ENCODE assay signal across 11 cellular contexts in genomic region chr7:137975223-137975622, GRCh38. TPM values are rescaled to one million over a fixed set of nuclear protein-coding genes. Genes with fewer than 3 reads are reported as not detected.
DNase-seq lines count a peak whose midpoint lies in the region; ATAC-seq, FAIRE-seq and TF ChIP-seq lines count a peak whose summit lies in the region.
"Had no signal": no experiment of that assay in that cellular context is flagged by ENCODE, and none has a peak within 500 bp of the region (broad histone marks: within the 10 kb centered on the region; RNA-seq: fewer than 3 reads in every experiment).

No MANE protein-coding gene starts in this region.

- intact Hi-C loops in left colon (cut with DNase I, micrococcal nuclease), result no loop called here

- no peak for TF ChIP-seq CTCF in astrocyte (IDR thresholded peaks at IDR 0.05; ENCODE audit: insufficient read depth, low read depth, low read length)

- FAIRE-seq in astrocyte (lab: Jason Lieb, UNC), result no peak

- H3K4me3 Mint-ChIP-seq in astrocyte (ENCODE audit: unreplicated experiment), result peak overlapping the region; percentile 2

- peak; percentile 65 for DNase-seq in AG08395 (ENCODE audit: low spot score)
- peak; percentile 76 for DNase-seq in astrocyte (ENCODE audit: low read depth)
- DNase-seq in medulla oblongata (ENCODE audit: extremely low spot score), result peak; percentile 81
- DNase-seq in NCI-H526 treated with DMSO at 0.1 percent for 48 hours (lab: John Stamatoyannopoulos, UW), result no peak
- DNase-seq in NCI-H2196 treated with DMSO at 0.1 percent for 48 hours (lab: John Stamatoyannopoulos, UW; ENCODE audit: unreplicated experiment), result no peak
- DNase-seq in left colon, result no peak
- no peak for DNase-seq in central memory CD4-positive, alpha-beta T cell
- DNase-seq: stimulated activated CD4-positive, alpha-beta T cell treated with anti-CD3 and anti-CD28 coated beads, Interleukin-2, amount 100 ng/mL, for 24 hours had no signal

- H3K9ac ChIP-seq in astrocyte (ENCODE audit: low read length), result peak overlapping the region; percentile 9
- H3K9ac ChIP-seq: BLaER1 treated with 17β-estradiol and CSF1 and Interleukin-3, amounts not matched to agents 10 nM and 100 nM had no signal

- H3K79me2 ChIP-seq in astrocyte (ENCODE audit: insufficient read depth, low read length), result peaks cover 93% of the 10 kb centered on the region

- peak overlapping the region; percentile 26 for H3K4me2 ChIP-seq in astrocyte (ENCODE audit: low read length)
- H3K4me2 ChIP-seq: BLaER1 treated with 17β-estradiol and CSF1 and Interleukin-3, amounts not matched to agents 10 nM and 100 nM had no signal

- no peaks in the 10 kb centered on the region for H3K27me3 ChIP-seq in astrocyte (ENCODE audit: insufficient read depth, low read length)
- H3K27me3 ChIP-seq: BLaER1 treated with 17β-estradiol and CSF1 and Interleukin-3, amounts not matched to agents 10 nM and 100 nM; SJSA1 had no signal

- H3K4me1 Mint-ChIP-seq in astrocyte (ENCODE audit: low read depth, unreplicated experiment), result peaks cover 73% of the 10 kb centered on the region

- H3K36me3 ChIP-seq in astrocyte (ENCODE audit: insufficient read depth, low read length), result peaks cover 7% of the 10 kb centered on the region
- H3K36me3 ChIP-seq: SJSA1 had no signal

- H3K27me3 Mint-ChIP-seq in astrocyte (ENCODE audit: low read depth, unreplicated experiment), result no peaks in the 10 kb centered on the region

- H3K36me3 Mint-ChIP-seq in astrocyte (ENCODE audit: low read depth, unreplicated experiment), result peaks cover 16% of the 10 kb centered on the region

- peak overlapping the region; percentile 47 for H3K27ac ChIP-seq in astrocyte (ENCODE audit: low read depth, low read length)
- H3K27ac ChIP-seq: BLaER1 treated with 17β-estradiol and CSF1 and Interleukin-3, amounts not matched to agents 10 nM and 100 nM; SJSA1 had no signal

- H4K20me1 ChIP-seq in astrocyte (ENCODE audit: insufficient read depth, low read length), result peaks cover 35% of the 10 kb centered on the region

- peak overlapping the region; percentile 60 for H3K27ac Mint-ChIP-seq in astrocyte (ENCODE audit: unreplicated experiment)

- H3K4me1 ChIP-seq in astrocyte (ENCODE audit: insufficient read depth, low read length), result peaks cover 48% of the 10 kb centered on the region

- no peak overlapping the region for H3K4me3 ChIP-seq in astrocyte (ENCODE audit: insufficient read depth, low read depth, low read length)
- H3K4me3 ChIP-seq: BLaER1 treated with 17β-estradiol and CSF1 and Interleukin-3, amounts not matched to agents 10 nM and 100 nM; SJSA1 had no signal

- no peaks in the 10 kb centered on the region for H3K9me3 Mint-ChIP-seq in astrocyte (ENCODE audit: unreplicated experiment)

- peak; percentile 84 for ATAC-seq in GM21526 (IDR thresholded peaks at IDR 0.05; ENCODE audit: low FRiP score, unreplicated experiment)
- ATAC-seq in left colon, result no peak

- H3K9me3 ChIP-seq in astrocyte (ENCODE audit: insufficient read depth, low read depth, low read length), result no peaks in the 10 kb centered on the region
- H3K9me3 ChIP-seq: SJSA1 had no signal

- no peak overlapping the region for H2AFZ ChIP-seq in astrocyte (ENCODE audit: low read depth, low read length)

RNA-seq across cellular contexts. Expression of gene CREB3L2, which starts 26.7 kb away (rescaled TPM):
- total RNA-seq in astrocyte, result 116 and 128 TPM in 2 replicates
- total RNA-seq in left colon, result 10 to 100 TPM; 39.2 to 41.5 TPM

Comparison
In these comparisons a context has a peak if more than half of its experiments do, and no peak if none do; other contexts are left out.
1. DNase-seq: peak in AG08395 (single experiment), astrocyte (single experiment) and medulla oblongata (single experiment); none in NCI-H526 treated with DMSO at 0.1 percent for 48 hours (single experiment), NCI-H2196 treated with DMSO at 0.1 percent for 48 hours (single experiment), left colon (0 of 2) and central memory CD4-positive, alpha-beta T cell (single experiment).